In genomic region chr15:58404722-58405121, GRCh38 we compare ENCODE assay signal across 29 cellular contexts. TPM values are rescaled to one million over a fixed set of nuclear protein-coding genes. Genes with fewer than 3 reads are reported as not detected.
"Had no signal": no experiment of that assay in that cellular context is flagged by ENCODE, and none has a peak within 500 bp of the region (broad histone marks: within the 10 kb centered on the region; RNA-seq: fewer than 3 reads in every experiment).

No MANE protein-coding gene starts in this region.

- H3K9me3 ChIP-seq: colonic mucosa, esophagus squamous epithelium, gastrocnemius medialis, gastroesophageal sphincter, heart left ventricle, heart right ventricle had no signal

- FAIRE-seq: colon, endometrium, frontal cortex had no signal

- H3K79me2 ChIP-seq: hepatocyte had no signal

- H3K27me3 ChIP-seq: colonic mucosa, dorsolateral prefrontal cortex, esophagus squamous epithelium, foreskin keratinocyte, gastrocnemius medialis, heart left ventricle, heart right ventricle, hepatocyte had no signal

- H3K4me1 ChIP-seq: colonic mucosa, gastrocnemius medialis, gastroesophageal sphincter had no signal

- DNase-seq: colonic mucosa; cortex of kidney; dermis blood vessel endothelial cell; dorsolateral prefrontal cortex; effector CD4-positive, alpha-beta T cell; effector CD8-positive, alpha-beta T cell; effector memory CD4-positive, alpha-beta T cell; effector memory CD8-positive, alpha-beta T cell; erythroblast; esophagus squamous epithelium; foreskin fibroblast; foreskin keratinocyte; foreskin melanocyte; gastrocnemius medialis; glutamatergic neuron; head of caudate nucleus; heart left ventricle; heart right ventricle; hippocampal formation had no signal

- ATAC-seq: effector memory CD8-positive, alpha-beta T cell; esophagus mucosa; foreskin keratinocyte; gastrocnemius medialis; gastroesophageal sphincter; heart left ventricle; heart right ventricle had no signal

- H2AFZ ChIP-seq: hepatocyte had no signal

- H3K36me3 ChIP-seq: colonic mucosa, esophagus squamous epithelium, gastrocnemius medialis, gastroesophageal sphincter, heart left ventricle, heart right ventricle had no signal

- H3K27ac Mint-ChIP-seq: dendritic cell treated with granulocyte-macrophage colony-stimulating factor and Interleukin-4, amounts not matched to agents 40 ng/mL and 50 ng/mL, for 4 days; effector memory CD8-positive, alpha-beta T cell had no signal

- H3K27ac ChIP-seq: colonic mucosa, coronary artery, epithelial cell of prostate, esophagus squamous epithelium, foreskin keratinocyte, gastrocnemius medialis, gastroesophageal sphincter, heart left ventricle, heart right ventricle, hepatocyte had no signal

- H3K4me3 ChIP-seq: colonic mucosa, coronary artery, dorsolateral prefrontal cortex, esophagus squamous epithelium, gastrocnemius medialis, gastroesophageal sphincter, heart left ventricle, heart right ventricle, hepatocyte had no signal

- H3K4me3 Mint-ChIP-seq: dendritic cell treated with granulocyte-macrophage colony-stimulating factor and Interleukin-4, amounts not matched to agents 40 ng/mL and 50 ng/mL, for 4 days; effector memory CD8-positive, alpha-beta T cell had no signal

- H3K9me3 Mint-ChIP-seq: dendritic cell treated with granulocyte-macrophage colony-stimulating factor and Interleukin-4, amounts not matched to agents 40 ng/mL and 50 ng/mL, for 4 days; effector memory CD8-positive, alpha-beta T cell had no signal

- H3K4me2 ChIP-seq: hepatocyte had no signal

RNA-seq across cellular contexts. Expression of gene LIPC, which starts 27.1 kb away (rescaled TPM):
- total RNA-seq: endothelial cell of umbilical vein, esophagus mucosa, foreskin keratinocyte, frontal cortex had no signal
- polyA plus RNA-seq: endothelial cell of umbilical vein, foreskin keratinocyte had no signal
